ENCODE assay signal across 11 cellular contexts in genomic region chr1:171286032-171286705, GRCh38. TPM values are rescaled to one million over a fixed set of nuclear protein-coding genes. Genes with fewer than 3 reads are reported as not detected.
DNase-seq lines count a peak whose midpoint lies in the region; ATAC-seq and TF ChIP-seq lines count a peak whose summit lies in the region.
"Had no signal": no experiment of that assay in that cellular context is flagged by ENCODE, and none has a peak within 500 bp of the region (broad histone marks: within the 10 kb centered on the region; RNA-seq: fewer than 3 reads in every experiment).

No MANE protein-coding gene starts in this region.

- ATAC-seq in GM21825 (IDR thresholded peaks at IDR 0.05; ENCODE audit: unreplicated experiment) = no peak
- ATAC-seq: right lobe of liver had no signal

- DNase-seq in EL (peak; percentile 6), HCEC 1CT (peak; percentile 9), NB4 (ENCODE audit: low read depth) (peak; percentile 25), epithelial cell of proximal tubule (ENCODE audit: low read depth) (peak; percentile 40), CD14-positive monocyte (ENCODE audit: low spot score) (no peak), NCI-H1092 (lab: John Stamatoyannopoulos, UW) (no peak)
- DNase-seq in effector CD4-positive, alpha-beta T cell = no peak
- DNase-seq: activated CD4-positive, alpha-beta T cell treated with anti-CD3 and anti-CD28 coated beads, Interleukin-2, amount 10 ng/mL, durations not matched to agents 7 days and 5 days; NCI-H446; right lobe of liver had no signal

- H3K4me1 Mint-ChIP-seq in CD14-positive monocyte = peaks cover 22% of the 10 kb centered on the region
- H3K4me1 Mint-ChIP-seq: activated CD4-positive, alpha-beta T cell treated with anti-CD3 and anti-CD28 coated beads, Interleukin-2, amount 10 ng/mL, durations not matched to agents 7 days and 5 days had no signal

- peak overlapping the region in 2 of 7 donors; percentile 2 to 46 for H3K27ac Mint-ChIP-seq in CD14-positive monocyte
- H3K27ac Mint-ChIP-seq: activated CD4-positive, alpha-beta T cell treated with anti-CD3 and anti-CD28 coated beads, Interleukin-2, amount 10 ng/mL, durations not matched to agents 7 days and 5 days had no signal

- H3K27me3 Mint-ChIP-seq in CD14-positive monocyte (ENCODE audit: low read depth in 3 of 3) = peaks cover 0 to 3% (median 2%) of the 10 kb centered on the region in 3 donors

- no peaks in the 10 kb centered on the region for H3K36me3 Mint-ChIP-seq in CD14-positive monocyte

- H3K4me3 ChIP-seq in NB4 (ENCODE audit: low read depth, low read length) (no peak overlapping the region), epithelial cell of proximal tubule (ENCODE audit: low read depth, low read length) (no peak overlapping the region)
- H3K4me3 ChIP-seq: right lobe of liver had no signal

- intact Hi-C loops in CD14-positive monocyte (cut with micrococcal nuclease) = no loop called here

- H3K4me3 Mint-ChIP-seq in CD14-positive monocyte = no peak overlapping the region
- H3K4me3 Mint-ChIP-seq: activated CD4-positive, alpha-beta T cell treated with anti-CD3 and anti-CD28 coated beads, Interleukin-2, amount 10 ng/mL, durations not matched to agents 7 days and 5 days had no signal

- no peak for TF ChIP-seq POLR2A in NB4 (IDR thresholded peaks at IDR 0.05; ENCODE audit: extremely low read depth, insufficient read length)

- H3K9me3 Mint-ChIP-seq in CD14-positive monocyte = no peaks in the 10 kb centered on the region
- H3K9me3 Mint-ChIP-seq: activated CD4-positive, alpha-beta T cell treated with anti-CD3 and anti-CD28 coated beads, Interleukin-2, amount 10 ng/mL, durations not matched to agents 7 days and 5 days had no signal

- TF ChIP-seq CTCF in NB4 (IDR thresholded peaks at IDR 0.05; ENCODE audit: low read depth, low read length) (no peak), epithelial cell of proximal tubule (conservative IDR thresholded peaks at IDR 0.05; ENCODE audit: low read depth, low read length) (no peak), CD14-positive monocyte (IDR thresholded peaks at IDR 0.05) (no peak)

RNA-seq across cellular contexts. Expression of gene FMO4, which starts 27.8 kb away (rescaled TPM):
- total RNA-seq in epithelial cell of proximal tubule = 0.52 and 0.58 TPM in 2 replicates
- 1 to 10 TPM; 1.3 to 1.6 TPM for polyA plus RNA-seq in CD14-positive monocyte

RNA-seq across cellular contexts. Expression of gene FMO1, which starts 37.9 kb away (rescaled TPM):
- not detected in 2 replicates for total RNA-seq in epithelial cell of proximal tubule
- polyA plus RNA-seq in CD14-positive monocyte = not detected
- total RNA-seq: activated CD4-positive, alpha-beta T cell treated with anti-CD3 and anti-CD28 coated beads, Interleukin-2, amount 10 ng/mL, durations not matched to agents 7 days and 5 days had no signal

Comparison
In these comparisons a context has a peak if more than half of its experiments do, and no peak if none do; other contexts are left out.
1. DNase-seq: peak in EL (single experiment), HCEC 1CT (single experiment), NB4 (single experiment) and epithelial cell of proximal tubule (single experiment); none in effector CD4-positive, alpha-beta T cell (single experiment), CD14-positive monocyte (single experiment) and NCI-H1092 (single experiment).